ENCODE assay signal across 11 cellular contexts in genomic region chr1:998051-998821, GRCh38. TPM values are rescaled to one million over a fixed set of nuclear protein-coding genes. Genes with fewer than 3 reads are reported as not detected.
A peak's percentile ranks its signal among the peaks of the same experiment; 100 is the strongest.
DNase-seq lines count a peak whose midpoint lies in the region; ATAC-seq, FAIRE-seq and TF ChIP-seq lines count a peak whose summit lies in the region.
"Had no signal": no experiment of that assay in that cellular context is flagged by ENCODE, and none has a peak within 500 bp of the region (broad histone marks: within the 10 kb centered on the region; RNA-seq: fewer than 3 reads in every experiment).

No MANE protein-coding gene starts in this region.

- H3K4me1 Mint-ChIP-seq in mesothelial cell of epicardium = peaks cover 17% of the 10 kb centered on the region

- POLR2A ChIA-PET in HepG2 (lab: Yijun Ruan, JAX) = interaction anchor here (1.0 to 3.2 kb wide), 3 partner anchors 8 to 61 kb away, joined by 3 to 13 read pairs (median 6); partner anchors contain the start of gene ISG15

- H3K4me3 Mint-ChIP-seq in mesothelial cell of epicardium = peak overlapping the region; percentile 72

- H3K79me2 ChIP-seq in HepG2 (ENCODE audit: insufficient read depth, low read length) = peaks cover 9% of the 10 kb centered on the region

- intact Hi-C loops in HepG2 (cut with micrococcal nuclease; ENCODE audit: unreplicated experiment) = no loop called here
- intact Hi-C loops in right lobe of liver (cut with DNase I) = no loop called here
- intact Hi-C loops in dorsolateral prefrontal cortex (cut with DNase I) = no loop called here
- intact Hi-C loops in uterus (cut with DNase I; ENCODE audit: low total_unique reads) = no loop called here

- no peak overlapping the region for H2AFZ ChIP-seq in HepG2 (ENCODE audit: low read length)

- no peaks in the 10 kb centered on the region for H3K9me3 ChIP-seq in HepG2 (ENCODE audit: low read length)
- no peaks in the 10 kb centered on the region for H3K9me3 ChIP-seq in right lobe of liver
- no peaks in the 10 kb centered on the region for H3K9me3 ChIP-seq in uterus
- H3K9me3 ChIP-seq: body of pancreas had no signal

- WGBS in HepG2 (ENCODE audit: low lambda C conversion rate) = 66% methylated on average over 53 of the region's 82 CpGs
- WGBS in right lobe of liver (ENCODE audit: insufficient coverage, low coverage, low lambda C conversion rate, missing lambda C conversion rate) = 20% methylated on average over 1 of the region's 82 CpGs

- H3K27me3 ChIP-seq in HepG2 (ENCODE audit: control insufficient read depth in 1 of 2, insufficient read depth in 2 of 2, low read length in 2 of 2) (no peaks in the 10 kb centered on the region), right lobe of liver (peaks cover 6 to 14% of the 10 kb centered on the region in 2 donors), dorsolateral prefrontal cortex (peaks cover 0 to 52% (median 15%) of the 10 kb centered on the region in 45 donors), uterus (peaks cover 0 to 4% of the 10 kb centered on the region in 2 donors)

- H3K27me3 Mint-ChIP-seq in mesothelial cell of epicardium (ENCODE audit: low read depth) = peaks cover 10% of the 10 kb centered on the region

- no TSS peak for BruUV-seq in HepG2 (replicated peaks; lab: Mats Ljungman, UMichigan)

- no peak overlapping the region for H3K27ac ChIP-seq in HepG2 (ENCODE audit: extremely low read length, insufficient read depth, low read length)
- H3K27ac ChIP-seq in right lobe of liver = no peak overlapping the region
- H3K27ac ChIP-seq in dorsolateral prefrontal cortex = peak overlapping the region in 14 of 59 donors; percentile 3 to 98 (median 76)
- H3K27ac ChIP-seq in uterus = peak overlapping the region; percentile 93 to 94

- DNase-seq in HepG2 (ENCODE audit: low spot score) (no peak), right lobe of liver (no peak), dorsolateral prefrontal cortex (peak in 1 of 10 donors; percentile 40), mesothelial cell of epicardium (ENCODE audit: low spot score in 2 of 2, unreplicated experiment in 2 of 2) (peak in 1 of 2 experiments; percentile 51), uterus (peak in 1 of 2 donors; percentile 17), HPDE6-E6E7 (ENCODE audit: extremely low spot score) (no peak), NCI-H2196 treated with DMSO at 0.1 percent for 48 hours (lab: John Stamatoyannopoulos, UW; ENCODE audit: unreplicated experiment) (no peak), SKM-1 treated with dmso at 0.1 percent for 144 hours (lab: John Stamatoyannopoulos, UW; ENCODE audit: unreplicated experiment) (no peak)
- DNase-seq: activated CD4-positive, alpha-beta T cell treated with anti-CD3 and anti-CD28 coated beads for 4 hours; DMS153 had no signal

- CTCF ChIA-PET in HepG2 (lab: Yijun Ruan, JAX; ENCODE audit: low intra/inter-chr PET ratio, low total read pairs) = no interaction called here

- H3K36me3 ChIP-seq in HepG2 (replicated peaks in 1 of 2; ENCODE audit: control insufficient read depth in 1 of 2, insufficient read depth in 2 of 2, low read length in 2 of 2) (no peaks in the 10 kb centered on the region), right lobe of liver (no peaks in the 10 kb centered on the region), uterus (no peaks in the 10 kb centered on the region)

- H3K4me3 ChIP-seq in HepG2 (replicated peaks in 1 of 3; ENCODE audit: insufficient read depth in 1 of 3, low read depth in 2 of 3, low read length in 3 of 3) (peak overlapping the region in 2 of 3 experiments; percentile 16 to 78; a peak in 4 of 6 replicates), right lobe of liver (peak overlapping the region in 1 of 3 donors; percentile 37), dorsolateral prefrontal cortex (peak overlapping the region in 52 of 59 donors; percentile 15 to 80 (median 65)), uterus (peak overlapping the region in 1 of 2 donors; percentile 53)
- H3K4me3 ChIP-seq: body of pancreas had no signal

- TF ChIP-seq CTCF in HepG2 (CRISPR knock-in tag; IDR thresholded peaks at IDR 0.05) (peak; percentile 46), right lobe of liver (IDR thresholded peaks at IDR 0.05) (no peak), dorsolateral prefrontal cortex (IDR thresholded peaks at IDR 0.05 in 54 of 56, conservative IDR thresholded peaks at IDR 0.05 in 2 of 56; ENCODE audit: low read depth in 1 of 56, partially characterized antibody in 56 of 56) (no peak), mesothelial cell of epicardium (IDR thresholded peaks at IDR 0.05; ENCODE audit: unreplicated experiment) (no peak), uterus (IDR thresholded peaks at IDR 0.05) (no peak)

- TF ChIP-seq EP300 in HepG2 (IDR thresholded peaks at IDR 0.05; ENCODE audit: low read depth in 2 of 2, low read length in 2 of 2) (no peak), HepG2 (CRISPR knock-in tag; IDR thresholded peaks at IDR 0.05; ENCODE audit: borderline replicate concordance) (no peak)

- H3K4me2 ChIP-seq in HepG2 (ENCODE audit: low read depth, low read length) = peak overlapping the region; percentile 27; the same call in 1 of the 2 replicates

- no peak for ATAC-seq in HepG2
- no peak for ATAC-seq in right lobe of liver
- ATAC-seq: body of pancreas had no signal

- no peak for TF ChIP-seq RAD21 in HepG2 (CRISPR knock-in tag; IDR thresholded peaks at IDR 0.05)

- H3K4me1 ChIP-seq in HepG2 (ENCODE audit: insufficient read depth, low read length) (peaks cover 48% of the 10 kb centered on the region), right lobe of liver (peaks cover 0 to 34% (median 0%) of the 10 kb centered on the region in 4 donors), uterus (no peaks in the 10 kb centered on the region)

- no peak for FAIRE-seq in HepG2 (lab: Jason Lieb, UNC)

- no peak for TF ChIP-seq POLR2A in HepG2 (IDR thresholded peaks at IDR 0.05; ENCODE audit: insufficient read depth in 1 of 2, low read depth in 2 of 2, low read length in 2 of 2)
- TF ChIP-seq POLR2A in right lobe of liver (IDR thresholded peaks at IDR 0.05) = no peak
- TF ChIP-seq POLR2A in uterus (IDR thresholded peaks at IDR 0.05) = no peak

- peak overlapping the region; percentile 64 for H3K27ac Mint-ChIP-seq in mesothelial cell of epicardium

- no peaks in the 10 kb centered on the region for H3K36me3 Mint-ChIP-seq in mesothelial cell of epicardium

- H3K9me3 Mint-ChIP-seq in mesothelial cell of epicardium = no peaks in the 10 kb centered on the region

- H3K9ac ChIP-seq in HepG2 (ENCODE audit: insufficient read depth, low read depth, low read length) = no peak overlapping the region; the same call in 1 of the 2 replicates

- H4K20me1 ChIP-seq in HepG2 (ENCODE audit: insufficient read depth, low read length) = peaks cover 4% of the 10 kb centered on the region; the same call in 1 of the 2 replicates

- in situ Hi-C loops in HepG2 (cut with HindIII; ENCODE audit: extremely low pct_ligation_motif_present, low pct_unique_long_range_greater_than_20kb) = no loop called here

RNA-seq across cellular contexts. Expression of gene HES4, which starts 1.7 kb away (rescaled TPM):
- total RNA-seq in HepG2 (2016; rRNA removed; fragmentation: Illumina TruSeq; extraction: Trizol) (4.4 and 8.8 TPM in 2 replicates), right lobe of liver (10 to 100 TPM in 2 of 6 experiments, 1 to 10 TPM in 4; 1.6 to 21.5 (median 5.2) TPM), dorsolateral prefrontal cortex (10 to 100 TPM in 119 of 120 experiments, 1 to 10 TPM in 1; 8.9 to 60.0 (median 25.0) TPM), mesothelial cell of epicardium (87.7 to 92.1 TPM (median 92.0 TPM) in 3 replicates), uterus (10 to 100 TPM; 19.6 to 41.0 (median 36.3) TPM)
- total RNA-seq in HepG2 (2016; cell fraction: cytosol; rRNA removed; fragmentation: Illumina TruSeq; extraction: Trizol; ENCODE audit: low read depth) = 16.5 and 25.5 TPM in 2 replicates
- total RNA-seq in HepG2 (2016; cell fraction: insoluble cytoplasmic fraction; rRNA removed; fragmentation: Illumina TruSeq; extraction: Trizol) = 3.4 and 7.9 TPM in 2 replicates
- total RNA-seq in HepG2 (2016; cell fraction: membrane; rRNA removed; fragmentation: Illumina TruSeq; extraction: Trizol) = 13.5 and 18.3 TPM in 2 replicates
- total RNA-seq in HepG2 (2016; cell fraction: nucleus; rRNA removed; fragmentation: Illumina TruSeq; extraction: Trizol) = 6.5 and 8.0 TPM in 2 replicates
- 10.6 and 17.6 TPM in 2 replicates for polyA plus RNA-seq in HepG2 (2011; rRNA removed)
- polyA plus RNA-seq in HepG2 (2011; cell fraction: cytosol; rRNA removed) = 11.6 and 28.6 TPM in 2 replicates
- polyA plus RNA-seq in HepG2 (2011; cell fraction: nucleus; rRNA removed) = 190 and 210 TPM in 2 replicates
- 4.3 and 7.0 TPM in 2 replicates for polyA plus RNA-seq in HepG2 (2012)
- 17.0 and 22.1 TPM in 2 replicates for polyA plus RNA-seq in HepG2 (2016; cell fraction: cytosol; fragmentation: Illumina TruSeq; extraction: Trizol; ENCODE audit: low read depth)
- polyA plus RNA-seq in HepG2 (2016; cell fraction: insoluble cytoplasmic fraction; fragmentation: Illumina TruSeq; extraction: Trizol; ENCODE audit: low read depth) = 4.5 and 6.0 TPM in 2 replicates
- polyA plus RNA-seq in HepG2 (2016; cell fraction: membrane; fragmentation: Illumina TruSeq; extraction: Trizol; ENCODE audit: low read depth) = 10.6 and 11.4 TPM in 2 replicates
- 16.1 and 18.4 TPM in 2 replicates for polyA plus RNA-seq in HepG2 (2016; cell fraction: nucleus; fragmentation: Illumina TruSeq; extraction: Trizol; ENCODE audit: insufficient read depth, low read depth)
- polyA minus RNA-seq in HepG2 (2011; rRNA and poly(A)+ RNA removed; ENCODE audit: low replicate concordance) = 2.2 and 6.1 TPM in 2 replicates
- polyA minus RNA-seq in HepG2 (2011; cell fraction: cytosol; rRNA and poly(A)+ RNA removed) = 6.4 and 8.5 TPM in 2 replicates
- 4.6 and 8.9 TPM in 2 replicates for polyA minus RNA-seq in HepG2 (2011; cell fraction: nucleus; rRNA and poly(A)+ RNA removed)

RNA-seq across cellular contexts. Expression of gene ISG15, which starts 15.1 kb away (rescaled TPM):
- 54.9 and 68.4 TPM in 2 replicates for total RNA-seq in HepG2 (2016; rRNA removed; fragmentation: Illumina TruSeq; extraction: Trizol)
- 17.4 and 19.2 TPM in 2 replicates for total RNA-seq in HepG2 (2016; cell fraction: cytosol; rRNA removed; fragmentation: Illumina TruSeq; extraction: Trizol; ENCODE audit: low read depth)
- total RNA-seq in HepG2 (2016; cell fraction: insoluble cytoplasmic fraction; rRNA removed; fragmentation: Illumina TruSeq; extraction: Trizol) = 52.2 and 77.4 TPM in 2 replicates
- 17.7 and 18.1 TPM in 2 replicates for total RNA-seq in HepG2 (2016; cell fraction: membrane; rRNA removed; fragmentation: Illumina TruSeq; extraction: Trizol)
- 18.3 and 23.3 TPM in 2 replicates for total RNA-seq in HepG2 (2016; cell fraction: nucleus; rRNA removed; fragmentation: Illumina TruSeq; extraction: Trizol)
- 42.1 and 63.7 TPM in 2 replicates for polyA plus RNA-seq in HepG2 (2011; rRNA removed)
- 49.9 and 81.6 TPM in 2 replicates for polyA plus RNA-seq in HepG2 (2011; cell fraction: cytosol; rRNA removed)
- polyA plus RNA-seq in HepG2 (2011; cell fraction: nucleus; rRNA removed) = 24.5 and 32.4 TPM in 2 replicates
- polyA plus RNA-seq in HepG2 (2012) = 19.4 and 39.7 TPM in 2 replicates
- polyA plus RNA-seq in HepG2 (2016; cell fraction: cytosol; fragmentation: Illumina TruSeq; extraction: Trizol; ENCODE audit: low read depth) = 13.7 and 17.3 TPM in 2 replicates
- 47.3 and 49.3 TPM in 2 replicates for polyA plus RNA-seq in HepG2 (2016; cell fraction: insoluble cytoplasmic fraction; fragmentation: Illumina TruSeq; extraction: Trizol; ENCODE audit: low read depth)
- polyA plus RNA-seq in HepG2 (2016; cell fraction: membrane; fragmentation: Illumina TruSeq; extraction: Trizol; ENCODE audit: low read depth) = 10.1 and 12.3 TPM in 2 replicates
- polyA plus RNA-seq in HepG2 (2016; cell fraction: nucleus; fragmentation: Illumina TruSeq; extraction: Trizol; ENCODE audit: insufficient read depth, low read depth) = 22.7 and 27.6 TPM in 2 replicates
- 24.2 and 34.4 TPM in 2 replicates for polyA minus RNA-seq in HepG2 (2011; rRNA and poly(A)+ RNA removed; ENCODE audit: low replicate concordance)
- polyA minus RNA-seq in HepG2 (2011; cell fraction: cytosol; rRNA and poly(A)+ RNA removed) = 11.4 and 13.3 TPM in 2 replicates
- 2.1 and 5.1 TPM in 2 replicates for polyA minus RNA-seq in HepG2 (2011; cell fraction: nucleus; rRNA and poly(A)+ RNA removed)
- total RNA-seq in right lobe of liver = 10 to 100 TPM; 16.3 to 98.7 (median 26.4) TPM
- 100 to 1,000 TPM in 3 of 120 experiments, 10 to 100 TPM in 113, 1 to 10 TPM in 4; 6.0 to 422 (median 18.9) TPM for total RNA-seq in dorsolateral prefrontal cortex
- 112 to 139 TPM (median 123 TPM) in 3 replicates for total RNA-seq in mesothelial cell of epicardium
- total RNA-seq in uterus = 10 to 100 TPM in 2 of 4 donors, 1 to 10 TPM in 2; 1.8 to 27.2 (median 15.2) TPM

RNA-seq across cellular contexts. Expression of gene PERM1, which starts 16.3 kb away (rescaled TPM):
- total RNA-seq in HepG2 (2016; rRNA removed; fragmentation: Illumina TruSeq; extraction: Trizol) (0.04 TPM in 1 of 2 replicates, not detected in the other), right lobe of liver (under 1 TPM in 4 of 6 experiments, not detected in 2; 0.18 to 0.46 (median 0.28) TPM), dorsolateral prefrontal cortex (1 to 10 TPM in 6 of 120 experiments, under 1 TPM in 63, not detected in 51; 0.13 to 1.8 (median 0.43) TPM), mesothelial cell of epicardium (1.6 to 2.8 TPM (median 2.7 TPM) in 3 replicates), uterus (1 to 10 TPM in 1 of 4 donors, not detected in 3; 2.3 TPM)
- total RNA-seq in HepG2 (2016; cell fraction: cytosol; rRNA removed; fragmentation: Illumina TruSeq; extraction: Trizol; ENCODE audit: low read depth) = not detected in 2 replicates
- total RNA-seq in HepG2 (2016; cell fraction: insoluble cytoplasmic fraction; rRNA removed; fragmentation: Illumina TruSeq; extraction: Trizol) = not detected in 2 replicates
- total RNA-seq in HepG2 (2016; cell fraction: membrane; rRNA removed; fragmentation: Illumina TruSeq; extraction: Trizol) = not detected in 2 replicates
- not detected in 2 replicates for total RNA-seq in HepG2 (2016; cell fraction: nucleus; rRNA removed; fragmentation: Illumina TruSeq; extraction: Trizol)
- 0.29 and 0.38 TPM in 2 replicates for polyA plus RNA-seq in HepG2 (2011; rRNA removed)
- polyA plus RNA-seq in HepG2 (2011; cell fraction: cytosol; rRNA removed) = 0.17 and 0.32 TPM in 2 replicates
- polyA plus RNA-seq in HepG2 (2011; cell fraction: nucleus; rRNA removed) = 2.3 and 2.6 TPM in 2 replicates
- 0.44 TPM in 2 replicates for polyA plus RNA-seq in HepG2 (2012)
- not detected in 2 replicates for polyA plus RNA-seq in HepG2 (2016; cell fraction: cytosol; fragmentation: Illumina TruSeq; extraction: Trizol; ENCODE audit: low read depth)
- polyA plus RNA-seq in HepG2 (2016; cell fraction: insoluble cytoplasmic fraction; fragmentation: Illumina TruSeq; extraction: Trizol; ENCODE audit: low read depth) = not detected in 2 replicates
- not detected in 2 replicates for polyA plus RNA-seq in HepG2 (2016; cell fraction: membrane; fragmentation: Illumina TruSeq; extraction: Trizol; ENCODE audit: low read depth)
- not detected in 2 replicates for polyA plus RNA-seq in HepG2 (2016; cell fraction: nucleus; fragmentation: Illumina TruSeq; extraction: Trizol; ENCODE audit: insufficient read depth, low read depth)
- 0.09 and 2.7 TPM in 2 replicates for polyA minus RNA-seq in HepG2 (2011; rRNA and poly(A)+ RNA removed; ENCODE audit: low replicate concordance)
- 0.44 and 0.59 TPM in 2 replicates for polyA minus RNA-seq in HepG2 (2011; cell fraction: cytosol; rRNA and poly(A)+ RNA removed)
- 0.99 and 1.2 TPM in 2 replicates for polyA minus RNA-seq in HepG2 (2011; cell fraction: nucleus; rRNA and poly(A)+ RNA removed)
- total RNA-seq: body of pancreas had no signal

RNA-seq across cellular contexts. Expression of gene AGRN, which starts 21.7 kb away (rescaled TPM):
- total RNA-seq in HepG2 (2016; rRNA removed; fragmentation: Illumina TruSeq; extraction: Trizol) = 7.3 and 29.8 TPM in 2 replicates
- 2.7 and 2.9 TPM in 2 replicates for total RNA-seq in HepG2 (2016; cell fraction: cytosol; rRNA removed; fragmentation: Illumina TruSeq; extraction: Trizol; ENCODE audit: low read depth)
- total RNA-seq in HepG2 (2016; cell fraction: insoluble cytoplasmic fraction; rRNA removed; fragmentation: Illumina TruSeq; extraction: Trizol) = 5.9 and 28.3 TPM in 2 replicates
- total RNA-seq in HepG2 (2016; cell fraction: membrane; rRNA removed; fragmentation: Illumina TruSeq; extraction: Trizol) = 4.9 and 5.0 TPM in 2 replicates
- total RNA-seq in HepG2 (2016; cell fraction: nucleus; rRNA removed; fragmentation: Illumina TruSeq; extraction: Trizol) = 36.4 and 50.3 TPM in 2 replicates
- 65.2 and 82.7 TPM in 2 replicates for polyA plus RNA-seq in HepG2 (2011; rRNA removed)
- 37.7 and 58.0 TPM in 2 replicates for polyA plus RNA-seq in HepG2 (2011; cell fraction: cytosol; rRNA removed)
- polyA plus RNA-seq in HepG2 (2011; cell fraction: nucleus; rRNA removed) = 667 and 906 TPM in 2 replicates
- 77.8 and 101 TPM in 2 replicates for polyA plus RNA-seq in HepG2 (2012)
- 1.4 and 1.5 TPM in 2 replicates for polyA plus RNA-seq in HepG2 (2016; cell fraction: cytosol; fragmentation: Illumina TruSeq; extraction: Trizol; ENCODE audit: low read depth)
- polyA plus RNA-seq in HepG2 (2016; cell fraction: insoluble cytoplasmic fraction; fragmentation: Illumina TruSeq; extraction: Trizol; ENCODE audit: low read depth) = 10.7 and 15.5 TPM in 2 replicates
- polyA plus RNA-seq in HepG2 (2016; cell fraction: membrane; fragmentation: Illumina TruSeq; extraction: Trizol; ENCODE audit: low read depth) = 3.2 and 3.6 TPM in 2 replicates
- 125 and 134 TPM in 2 replicates for polyA plus RNA-seq in HepG2 (2016; cell fraction: nucleus; fragmentation: Illumina TruSeq; extraction: Trizol; ENCODE audit: insufficient read depth, low read depth)
- polyA minus RNA-seq in HepG2 (2011; rRNA and poly(A)+ RNA removed; ENCODE audit: low replicate concordance) = 23.8 and 86.8 TPM in 2 replicates
- polyA minus RNA-seq in HepG2 (2011; cell fraction: cytosol; rRNA and poly(A)+ RNA removed) = 41.3 and 50.7 TPM in 2 replicates
- 80.3 and 86.4 TPM in 2 replicates for polyA minus RNA-seq in HepG2 (2011; cell fraction: nucleus; rRNA and poly(A)+ RNA removed)
- total RNA-seq in right lobe of liver = 10 to 100 TPM; 14.2 to 44.5 (median 35.2) TPM
- total RNA-seq in dorsolateral prefrontal cortex = 100 to 1,000 TPM in 70 of 120 experiments, 10 to 100 TPM in 50; 67.4 to 194 (median 105) TPM
- total RNA-seq in mesothelial cell of epicardium = 502 to 532 TPM (median 514 TPM) in 3 replicates
- total RNA-seq in uterus = 10 to 100 TPM in 3 of 4 donors, 1 to 10 TPM in 1; 8.2 to 86.9 (median 26.2) TPM

RNA-seq across cellular contexts. Expression of gene PLEKHN1, which starts 32.0 kb away (rescaled TPM):
- total RNA-seq in HepG2 (2016; rRNA removed; fragmentation: Illumina TruSeq; extraction: Trizol) (0.21 and 0.42 TPM in 2 replicates), right lobe of liver (1 to 10 TPM in 1 of 6 experiments, under 1 TPM in 4, not detected in 1; 0.11 to 2.4 (median 0.26) TPM), dorsolateral prefrontal cortex (under 1 TPM in 3 of 120 experiments, not detected in 117; 0.36 to 0.58 (median 0.43) TPM), mesothelial cell of epicardium (33.6 to 36.0 TPM (median 34.4 TPM) in 3 replicates), uterus (1 to 10 TPM in 1 of 4 donors, not detected in 3; 1.1 TPM)
- total RNA-seq in HepG2 (2016; cell fraction: cytosol; rRNA removed; fragmentation: Illumina TruSeq; extraction: Trizol; ENCODE audit: low read depth) = not detected in 2 replicates
- 0.31 and 0.48 TPM in 2 replicates for total RNA-seq in HepG2 (2016; cell fraction: insoluble cytoplasmic fraction; rRNA removed; fragmentation: Illumina TruSeq; extraction: Trizol)
- 0.15 and 0.17 TPM in 2 replicates for total RNA-seq in HepG2 (2016; cell fraction: membrane; rRNA removed; fragmentation: Illumina TruSeq; extraction: Trizol)
- total RNA-seq in HepG2 (2016; cell fraction: nucleus; rRNA removed; fragmentation: Illumina TruSeq; extraction: Trizol) = 0.59 and 0.63 TPM in 2 replicates
- 0.58 and 0.59 TPM in 2 replicates for polyA plus RNA-seq in HepG2 (2011; rRNA removed)
- polyA plus RNA-seq in HepG2 (2011; cell fraction: cytosol; rRNA removed) = 0.13 and 0.23 TPM in 2 replicates
- 13.2 and 15.5 TPM in 2 replicates for polyA plus RNA-seq in HepG2 (2011; cell fraction: nucleus; rRNA removed)
- 0.51 and 0.55 TPM in 2 replicates for polyA plus RNA-seq in HepG2 (2012)
- 0.05 and 0.09 TPM in 2 replicates for polyA plus RNA-seq in HepG2 (2016; cell fraction: cytosol; fragmentation: Illumina TruSeq; extraction: Trizol; ENCODE audit: low read depth)
- 0.29 and 0.48 TPM in 2 replicates for polyA plus RNA-seq in HepG2 (2016; cell fraction: insoluble cytoplasmic fraction; fragmentation: Illumina TruSeq; extraction: Trizol; ENCODE audit: low read depth)
- 0.13 and 0.29 TPM in 2 replicates for polyA plus RNA-seq in HepG2 (2016; cell fraction: membrane; fragmentation: Illumina TruSeq; extraction: Trizol; ENCODE audit: low read depth)
- 2.6 and 2.7 TPM in 2 replicates for polyA plus RNA-seq in HepG2 (2016; cell fraction: nucleus; fragmentation: Illumina TruSeq; extraction: Trizol; ENCODE audit: insufficient read depth, low read depth)
- polyA minus RNA-seq in HepG2 (2011; rRNA and poly(A)+ RNA removed; ENCODE audit: low replicate concordance) = 0.26 and 0.54 TPM in 2 replicates
- polyA minus RNA-seq in HepG2 (2011; cell fraction: cytosol; rRNA and poly(A)+ RNA removed) = 0.53 TPM in 1 of 2 replicates, not detected in the other
- 1.8 and 1.9 TPM in 2 replicates for polyA minus RNA-seq in HepG2 (2011; cell fraction: nucleus; rRNA and poly(A)+ RNA removed)
- total RNA-seq: body of pancreas had no signal

Comparison
In these comparisons a context has a peak if more than half of its experiments do, and no peak if none do; other contexts are left out.
1. H3K27ac ChIP-seq: peak in uterus (2 of 2); none in HepG2 (single experiment) and right lobe of liver (0 of 3).